ENCODE assay signal across 1 cellular context in the genomic region with DNA sequence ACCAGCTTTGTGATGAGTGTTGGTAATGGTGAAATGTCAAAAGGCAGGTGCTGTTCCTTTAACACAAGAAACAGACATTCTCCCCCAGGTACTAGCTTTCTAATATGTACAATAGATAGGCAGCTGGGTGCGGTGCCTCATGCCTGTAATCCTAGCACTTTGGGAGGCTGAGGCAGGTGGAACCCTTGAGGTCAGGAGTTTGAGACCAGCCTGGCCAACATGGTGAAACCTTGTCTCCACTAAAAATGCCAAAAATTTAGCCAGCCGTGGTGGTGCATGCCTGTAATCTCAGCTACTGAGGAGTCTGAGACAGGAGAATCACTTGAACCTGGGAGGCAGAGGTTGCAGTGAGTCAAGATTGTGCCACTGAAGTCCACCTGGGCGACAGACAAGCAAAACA. TPM values are rescaled to one million over a fixed set of nuclear protein-coding genes. Genes with fewer than 3 reads are reported as not detected.
"Had no signal": no experiment of that assay in that cellular context is flagged by ENCODE, and none has a peak within 500 bp of the region (broad histone marks: within the 10 kb centered on the region; RNA-seq: fewer than 3 reads in every experiment).

No MANE protein-coding gene starts in this region.

RNA-seq across cellular contexts. Expression of a gene that starts 24.9 kb away (rescaled TPM):
- total RNA-seq: G401 had no signal
